ENCODE assay signal across 24 cellular contexts in genomic region chr22:47155131-47155885, GRCh38.
A peak's percentile ranks its signal among the peaks of the same experiment; 100 is the strongest.
DNase-seq lines count a peak whose midpoint lies in the region; ATAC-seq, FAIRE-seq and TF ChIP-seq lines count a peak whose summit lies in the region.
"Had no signal": no experiment of that assay in that cellular context is flagged by ENCODE, and none has a peak within 500 bp of the region (broad histone marks: within the 10 kb centered on the region; RNA-seq: fewer than 3 reads in every experiment).

No MANE protein-coding gene starts in this region.

- FAIRE-seq in astrocyte (lab: Jason Lieb, UNC), result no peak
- FAIRE-seq: A204.1, GM12891 had no signal

- H3K79me1 ChIP-seq in H9 (ENCODE audit: insufficient read depth, low read depth, low read length, poor library complexity, severe bottlenecking), result no peaks in the 10 kb centered on the region

- H3K14ac ChIP-seq in H9 (ENCODE audit: insufficient read depth, low read length), result no peak overlapping the region

- H3K36me3 ChIP-seq in astrocyte (ENCODE audit: insufficient read depth, low read length), result no peaks in the 10 kb centered on the region
- peaks cover 9% of the 10 kb centered on the region for H3K36me3 ChIP-seq in OCI-LY7 (ENCODE audit: insufficient read depth, low read length)
- H3K36me3 ChIP-seq: lower lobe of right lung, right lobe of liver had no signal

- peak overlapping the region; percentile 80 for H3K4me2 ChIP-seq in astrocyte (ENCODE audit: low read length)
- H3K4me2 ChIP-seq in OCI-LY7 (ENCODE audit: low read length), result no peak overlapping the region
- no peak overlapping the region for H3K4me2 ChIP-seq in H9 (ENCODE audit: insufficient read depth, insufficient read length, low read length)
- H3K4me2 ChIP-seq: GM23338, hepatocyte had no signal

- H3K9me2 ChIP-seq in OCI-LY7 (ENCODE audit: insufficient read depth, low read length), result no peaks in the 10 kb centered on the region

- intact Hi-C loops in OCI-LY7 (cut with micrococcal nuclease; ENCODE audit: unreplicated experiment), result no loop called here

- H3K4me3 Mint-ChIP-seq in astrocyte (ENCODE audit: unreplicated experiment) (no peak overlapping the region), nephron progenitor cell (no peak overlapping the region), H9 (no peak overlapping the region)
- H3K4me3 Mint-ChIP-seq: activated B cell treated with CpG ODN at 0.5 μM for 24 hours; activated naive CD8-positive, alpha-beta T cell treated with anti-CD3 and anti-CD28 coated beads, Interleukin-2, amount 50 U/mL, for 24 hours; GM23338; T-helper 2 cell treated with Interferon-gamma antibody and Interleukin-4, amounts not matched to agents 5 μg/mL and 100 μg/mL, for 36 hours had no signal

- H3K27me3 ChIP-seq in AG04450 (ENCODE audit: control insufficient read depth, insufficient read depth, low read length) (no peaks in the 10 kb centered on the region), astrocyte (ENCODE audit: insufficient read depth, low read length) (no peaks in the 10 kb centered on the region), H9 (ENCODE audit: insufficient read depth, low read length) (no peaks in the 10 kb centered on the region)
- H3K27me3 ChIP-seq: hepatocyte, right lobe of liver had no signal

- peak overlapping the region; percentile 47 for H3K4me3 ChIP-seq in AG04450 (ENCODE audit: low read depth, low read length)
- peak overlapping the region; percentile 37 for H3K4me3 ChIP-seq in astrocyte (ENCODE audit: insufficient read depth, low read depth, low read length)
- peak overlapping the region; percentile 53 for H3K4me3 ChIP-seq in fibroblast of the aortic adventitia (ENCODE audit: low read depth, low read length)
- no peak overlapping the region for H3K4me3 ChIP-seq in OCI-LY7 (ENCODE audit: low read depth, low read length, poor library complexity, severe bottlenecking)
- H3K4me3 ChIP-seq: GM23338, hepatocyte, right lobe of liver had no signal

- BruUV-seq in OCI-LY7 (replicated peaks; lab: Mats Ljungman, UMichigan), result no TSS peak

- H3K23me2 ChIP-seq in H9 (ENCODE audit: insufficient read length, low read depth, low read length, poor library complexity, severe bottlenecking), result no peaks in the 10 kb centered on the region

- no peak overlapping the region for H3K23ac ChIP-seq in H9 (ENCODE audit: insufficient read length, low read depth, low read length)

- H4K8ac ChIP-seq in H9 (replicated peaks; ENCODE audit: insufficient read length, low read depth, low read length), result no peak overlapping the region

- H3K18ac ChIP-seq in H9 (ENCODE audit: insufficient read length, low read depth, low read length), result no peak overlapping the region

- no peak overlapping the region for H3T11ph ChIP-seq in H9 (ENCODE audit: low read length)

- ATAC-seq in GM21723 (IDR thresholded peaks at IDR 0.05; ENCODE audit: unreplicated experiment), result no peak
- ATAC-seq: activated naive CD8-positive, alpha-beta T cell treated with anti-CD3 and anti-CD28 coated beads, Interleukin-2, amount 50 U/mL, for 24 hours had no signal

- H3K36me3 Mint-ChIP-seq in astrocyte (ENCODE audit: low read depth, unreplicated experiment) (peaks cover 7% of the 10 kb centered on the region), nephron progenitor cell (ENCODE audit: low read depth) (no peaks in the 10 kb centered on the region), H9 (ENCODE audit: insufficient read depth in 1 of 3, low read depth in 3 of 3) (no peaks in the 10 kb centered on the region; a peak in 1 of 7 replicates)

- H3K9me3 ChIP-seq in AG04450 (ENCODE audit: control insufficient read depth, insufficient read depth, low read length), result peaks cover 11% of the 10 kb centered on the region
- no peaks in the 10 kb centered on the region for H3K9me3 ChIP-seq in astrocyte (ENCODE audit: insufficient read depth, low read depth, low read length)
- H3K9me3 ChIP-seq in OCI-LY7 (ENCODE audit: low read length), result no peaks in the 10 kb centered on the region
- H3K9me3 ChIP-seq in H9 (ENCODE audit: control insufficient read depth, low read depth, low read length), result no peaks in the 10 kb centered on the region
- H3K9me3 ChIP-seq: lower lobe of right lung, right lobe of liver had no signal

- H2AK5ac ChIP-seq in H9 (ENCODE audit: insufficient read length, low read length), result no peak overlapping the region

- CTCF ChIA-PET in AG04450 (lab: Charles Lee) (interaction anchor here (1.0 kb wide), 1 partner anchor 322 kb away, joined by 3 read pairs; no protein-coding TSS in a partner anchor), OCI-LY7 (lab: Charles Lee; ENCODE audit: unreplicated experiment) (no interaction called here)

- H3K9ac ChIP-seq in astrocyte (ENCODE audit: low read length), result peak overlapping the region; percentile 38
- no peak overlapping the region for H3K9ac ChIP-seq in H9 (ENCODE audit: extremely low read depth, insufficient read length, low read length)

- no peaks in the 10 kb centered on the region for H3K27me3 Mint-ChIP-seq in astrocyte (ENCODE audit: low read depth, unreplicated experiment)
- H3K27me3 Mint-ChIP-seq in nephron progenitor cell (ENCODE audit: low read depth, poor library complexity), result no peaks in the 10 kb centered on the region
- H3K27me3 Mint-ChIP-seq in H9 (ENCODE audit: low read depth), result no peaks in the 10 kb centered on the region
- H3K27me3 Mint-ChIP-seq: activated B cell treated with CpG ODN at 0.5 μM for 24 hours; activated naive CD8-positive, alpha-beta T cell treated with anti-CD3 and anti-CD28 coated beads, Interleukin-2, amount 50 U/mL, for 24 hours had no signal

- POLR2A ChIA-PET in AG04450 (lab: Yijun Ruan, JAX) (no interaction called here), OCI-LY7 (lab: Charles Lee) (no interaction called here)

- no peak overlapping the region for H4K91ac ChIP-seq in H9 (ENCODE audit: insufficient read length, low read depth, low read length)

- peak overlapping the region; percentile 68 for H3K27ac ChIP-seq in AG04450 (ENCODE audit: low read depth, low read length)
- H3K27ac ChIP-seq in astrocyte (ENCODE audit: low read depth, low read length), result no peak overlapping the region
- H3K27ac ChIP-seq in OCI-LY7 (ENCODE audit: low read depth, low read length, poor library complexity, severe bottlenecking), result no peak overlapping the region
- no peak overlapping the region for H3K27ac ChIP-seq in H9 (ENCODE audit: insufficient read length, low read depth, low read length)
- H3K27ac ChIP-seq: hepatocyte, lower lobe of right lung, right lobe of liver had no signal

- H3K27ac Mint-ChIP-seq in astrocyte (ENCODE audit: unreplicated experiment), result no peak overlapping the region
- H3K27ac Mint-ChIP-seq in nephron progenitor cell, result peak overlapping the region; percentile 48
- no peak overlapping the region; a peak in 2 of 7 replicates for H3K27ac Mint-ChIP-seq in H9
- H3K27ac Mint-ChIP-seq: activated B cell treated with CpG ODN at 0.5 μM for 24 hours; activated naive CD8-positive, alpha-beta T cell treated with anti-CD3 and anti-CD28 coated beads, Interleukin-2, amount 50 U/mL, for 24 hours; GM23338; T-helper 2 cell treated with Interferon-gamma antibody and Interleukin-4, amounts not matched to agents 5 μg/mL and 100 μg/mL, for 36 hours had no signal

- H3K79me2 ChIP-seq in astrocyte (ENCODE audit: insufficient read depth, low read length) (no peaks in the 10 kb centered on the region), OCI-LY7 (ENCODE audit: insufficient read depth, low read depth, low read length) (no peaks in the 10 kb centered on the region), H9 (ENCODE audit: insufficient read depth, low read length) (no peaks in the 10 kb centered on the region)
- H3K79me2 ChIP-seq: hepatocyte had no signal

- no peak overlapping the region for H2BK20ac ChIP-seq in H9 (ENCODE audit: low read depth, low read length, poor library complexity, severe bottlenecking)

- no peak overlapping the region for H2BK12ac ChIP-seq in H9 (ENCODE audit: insufficient read length, low read depth, low read length)

- H2AFZ ChIP-seq in astrocyte (ENCODE audit: low read depth, low read length) (no peak overlapping the region), OCI-LY7 (ENCODE audit: low read length) (no peak overlapping the region), H9 (ENCODE audit: low read length) (no peak overlapping the region)
- H2AFZ ChIP-seq: GM23338, hepatocyte had no signal

- TF ChIP-seq CTCF in AG04450 (IDR thresholded peaks at IDR 0.05; ENCODE audit: low read depth, low read length) (no peak), astrocyte (IDR thresholded peaks at IDR 0.05; ENCODE audit: insufficient read depth, low read depth, low read length) (no peak), fibroblast of the aortic adventitia (IDR thresholded peaks at IDR 0.05; ENCODE audit: insufficient read depth, low read length) (no peak), nephron progenitor cell (IDR thresholded peaks at IDR 0.05) (no peak), OCI-LY7 (conservative IDR thresholded peaks at IDR 0.05; ENCODE audit: low read length) (no peak), H9 (conservative IDR thresholded peaks at IDR 0.05) (no peak)

- DNase-seq in AG04450 (ENCODE audit: low read depth, low spot score), result no peak
- DNase-seq in astrocyte (ENCODE audit: low read depth), result no peak
- no peak for DNase-seq in fibroblast of the aortic adventitia (ENCODE audit: low read depth)
- DNase-seq in nephron progenitor cell, result no peak
- no peak for DNase-seq in OCI-LY7 (ENCODE audit: low spot score)
- no peak for DNase-seq in NCI-H345 treated with DMSO at 0.1 percent for 48 hours (lab: John Stamatoyannopoulos, UW; ENCODE audit: unreplicated experiment)
- no peak for DNase-seq in H9
- DNase-seq: activated B cell treated with CpG ODN at 0.5 μM for 24 hours; activated CD4-positive, alpha-beta T cell treated with anti-CD3 and anti-CD28 coated beads, Interleukin-2, amount 50 U/mL, for 48 hours; activated CD8-positive, alpha-beta memory T cell treated with anti-CD3 and anti-CD28 coated beads, Interleukin-2, amount 50 U/mL, for 48 hours; activated naive CD8-positive, alpha-beta T cell treated with anti-CD3 and anti-CD28 coated beads, Interleukin-2, amount 50 U/mL, for 24 hours; COR-L47; dermis blood vessel endothelial cell; DMS79 treated with DMSO at 0.1 percent for 48 hours; lower lobe of right lung; NCI-H1417 treated with DMSO at 0.1 percent for 48 hours; NCI-H2107; right lobe of liver had no signal

- H2BK15ac ChIP-seq in H9 (ENCODE audit: low read depth, low read length), result no peak overlapping the region

- H3K56ac ChIP-seq in H9 (ENCODE audit: insufficient read length, low read depth, low read length), result no peak overlapping the region

- H2BK5ac ChIP-seq in H9 (ENCODE audit: insufficient read length, low read length), result no peak overlapping the region

- H2BK120ac ChIP-seq in H9 (ENCODE audit: low read depth, low read length, poor library complexity, severe bottlenecking), result no peak overlapping the region

- no CpG with 5 or more reads among the region's 31 CpGs for WGBS in H9 (ENCODE audit: extremely low coverage, insufficient read length, low lambda C conversion rate)

- peaks cover 25% of the 10 kb centered on the region for H3K4me1 ChIP-seq in astrocyte (ENCODE audit: insufficient read depth, low read length)
- no peaks in the 10 kb centered on the region for H3K4me1 ChIP-seq in OCI-LY7 (ENCODE audit: insufficient read depth, low read length, poor library complexity, severe bottlenecking)
- H3K4me1 ChIP-seq in H9 (ENCODE audit: insufficient read depth, low read length), result no peaks in the 10 kb centered on the region
- H3K4me1 ChIP-seq: right lobe of liver had no signal

- H3K4ac ChIP-seq in H9 (ENCODE audit: low read depth, low read length), result no peak overlapping the region

- H3K4me1 Mint-ChIP-seq in astrocyte (ENCODE audit: low read depth, unreplicated experiment), result peaks cover 13% of the 10 kb centered on the region
- peaks cover 43% of the 10 kb centered on the region for H3K4me1 Mint-ChIP-seq in nephron progenitor cell
- peaks cover 2 to 4% of the 10 kb centered on the region in 2 experiments; a peak in 2 of 4 replicates for H3K4me1 Mint-ChIP-seq in H9

- H4K5ac ChIP-seq in H9 (ENCODE audit: insufficient read length, low read depth, low read length), result no peak overlapping the region

- H3K9me3 Mint-ChIP-seq in astrocyte (ENCODE audit: unreplicated experiment) (no peaks in the 10 kb centered on the region), nephron progenitor cell (no peaks in the 10 kb centered on the region), H9 (no peaks in the 10 kb centered on the region)
- H3K9me3 Mint-ChIP-seq: activated B cell treated with CpG ODN at 0.5 μM for 24 hours; activated naive CD8-positive, alpha-beta T cell treated with anti-CD3 and anti-CD28 coated beads, Interleukin-2, amount 50 U/mL, for 24 hours; T-helper 2 cell treated with Interferon-gamma antibody and Interleukin-4, amounts not matched to agents 5 μg/mL and 100 μg/mL, for 36 hours had no signal

- H4K20me1 ChIP-seq in astrocyte (ENCODE audit: insufficient read depth, low read length) (no peaks in the 10 kb centered on the region), OCI-LY7 (ENCODE audit: insufficient read depth, low read length) (no peaks in the 10 kb centered on the region), H9 (ENCODE audit: control insufficient read depth, insufficient read depth, insufficient read length) (no peaks in the 10 kb centered on the region)
